In genomic region chr20:62891111-62891510, GRCh38 we compare ENCODE assay signal across 14 cellular contexts. TPM values are rescaled to one million over a fixed set of nuclear protein-coding genes. Genes with fewer than 3 reads are reported as not detected.
DNase-seq lines count a peak whose midpoint lies in the region; ATAC-seq and TF ChIP-seq lines count a peak whose summit lies in the region.
"Had no signal": no experiment of that assay in that cellular context is flagged by ENCODE, and none has a peak within 500 bp of the region (broad histone marks: within the 10 kb centered on the region; RNA-seq: fewer than 3 reads in every experiment).

No MANE protein-coding gene starts in this region.

- peak overlapping the region; percentile 7 for H3K27ac Mint-ChIP-seq in activated B cell treated with CpG ODN at 0.5 μM for 24 hours
- H3K27ac Mint-ChIP-seq: dendritic cell treated with granulocyte-macrophage colony-stimulating factor and Interleukin-4, amounts not matched to agents 40 ng/mL and 50 ng/mL, for 4 days; mesothelial cell of epicardium had no signal

- dilution Hi-C loops in mammary epithelial cell (cut with HindIII; ENCODE audit: low sequenced_read_pairs), result no loop called here

- H3K79me2 ChIP-seq in mammary epithelial cell (ENCODE audit: insufficient read depth, low read length), result no peaks in the 10 kb centered on the region

- H3K4me1 ChIP-seq in effector memory CD4-positive, alpha-beta T cell (ENCODE audit: control insufficient read depth, insufficient read depth, low read length, poor library complexity, severe bottlenecking), result peaks cover 7% of the 10 kb centered on the region
- no peaks in the 10 kb centered on the region for H3K4me1 ChIP-seq in mammary epithelial cell (ENCODE audit: insufficient read depth, low read length)
- H3K4me1 ChIP-seq: upper lobe of right lung had no signal

- peaks cover 97% of the 10 kb centered on the region for H3K36me3 ChIP-seq in effector memory CD4-positive, alpha-beta T cell (ENCODE audit: control insufficient read depth, insufficient read depth, low read length)
- peaks cover 74% of the 10 kb centered on the region for H3K36me3 ChIP-seq in mammary epithelial cell (ENCODE audit: insufficient read depth, low read length)
- H3K36me3 ChIP-seq: ovary had no signal

- POLR2A ChIA-PET in activated B cell treated with CpG ODN at 0.5 μM for 24 hours (lab: Charles Lee), result no interaction called here

- no peaks in the 10 kb centered on the region for H3K9me3 Mint-ChIP-seq in activated B cell treated with CpG ODN at 0.5 μM for 24 hours
- H3K9me3 Mint-ChIP-seq: dendritic cell treated with granulocyte-macrophage colony-stimulating factor and Interleukin-4, amounts not matched to agents 40 ng/mL and 50 ng/mL, for 4 days; mesothelial cell of epicardium had no signal

- H3K4me2 ChIP-seq in mammary epithelial cell (ENCODE audit: insufficient read depth, low read depth, low read length), result no peak overlapping the region

- intact Hi-C loops in activated B cell treated with CpG ODN at 0.5 μM for 24 hours (cut with micrococcal nuclease) (no loop called here), mammary epithelial cell (cut with micrococcal nuclease) (no loop called here)

- DNase-seq in A172 (ENCODE audit: low spot score) (peak; percentile 35), HK-2 (ENCODE audit: unreplicated experiment) (peak; percentile 48), activated B cell treated with CpG ODN at 0.5 μM for 24 hours (no peak), mammary epithelial cell (no peak)
- DNase-seq in effector memory CD4-positive, alpha-beta T cell, result no peak
- DNase-seq: H7, NCI-H2081, ovary, upper lobe of right lung had no signal

- WGBS in mammary epithelial cell (ENCODE audit: low coverage, missing lambda C conversion rate), result 97% methylated on average over 15 of the region's 15 CpGs

- TF ChIP-seq CTCF in activated B cell treated with CpG ODN at 0.5 μM for 24 hours (IDR thresholded peaks at IDR 0.05), result no peak
- no peak for TF ChIP-seq CTCF in mammary epithelial cell (conservative IDR thresholded peaks at IDR 0.05 in 1 of 2, IDR thresholded peaks at IDR 0.05 in 1 of 2; ENCODE audit: extremely low read depth in 1 of 2, insufficient read depth in 1 of 2, low read depth in 1 of 2, low read length in 2 of 2)

- no peaks in the 10 kb centered on the region for H3K4me1 Mint-ChIP-seq in activated B cell treated with CpG ODN at 0.5 μM for 24 hours

- H3K27me3 Mint-ChIP-seq in activated B cell treated with CpG ODN at 0.5 μM for 24 hours, result no peaks in the 10 kb centered on the region
- H3K27me3 Mint-ChIP-seq: dendritic cell treated with granulocyte-macrophage colony-stimulating factor and Interleukin-4, amounts not matched to agents 40 ng/mL and 50 ng/mL, for 4 days had no signal

- H3K27me3 ChIP-seq in effector memory CD4-positive, alpha-beta T cell (replicated peaks; ENCODE audit: control insufficient read depth, insufficient read depth, low read length, poor library complexity, severe bottlenecking), result no peaks in the 10 kb centered on the region
- H3K27me3 ChIP-seq in mammary epithelial cell (ENCODE audit: insufficient read depth, low read length), result no peaks in the 10 kb centered on the region
- H3K27me3 ChIP-seq: ovary, upper lobe of right lung had no signal

- in situ Hi-C loops in mammary epithelial cell (cut with MboI; ENCODE audit: low sequenced_read_pairs in 2 of 2), result loop anchor here (10.0 to 25.0 kb wide), 2 partner anchors 121 to 124 kb away; partner anchors contain the start of gene BHLHE23 (in 1 of the 2)

- peak overlapping the region; percentile 27 for H3K27ac ChIP-seq in effector memory CD4-positive, alpha-beta T cell (ENCODE audit: insufficient read depth, low read length, poor library complexity, severe bottlenecking)
- H3K27ac ChIP-seq in mammary epithelial cell (ENCODE audit: insufficient read depth, low read depth, low read length), result no peak overlapping the region
- H3K27ac ChIP-seq: ovary, upper lobe of right lung had no signal

- no peak overlapping the region for H3K9ac ChIP-seq in mammary epithelial cell (ENCODE audit: insufficient read depth, low read length)

- H3K4me3 ChIP-seq in effector memory CD4-positive, alpha-beta T cell (ENCODE audit: insufficient read depth, low read depth, low read length, poor library complexity, severe bottlenecking), result no peak overlapping the region
- no peak overlapping the region for H3K4me3 ChIP-seq in mammary epithelial cell (replicated peaks in 1 of 3; ENCODE audit: insufficient read depth in 1 of 3, low read depth in 2 of 3, low read length in 3 of 3)
- H3K4me3 ChIP-seq: ovary, upper lobe of right lung had no signal

- ATAC-seq in activated B cell treated with CpG ODN at 0.5 μM for 24 hours (ENCODE audit: low read depth), result peak; percentile 42
- ATAC-seq in GM19455 (IDR thresholded peaks at IDR 0.05; ENCODE audit: unreplicated experiment), result no peak
- no peak for ATAC-seq in GM19467 (IDR thresholded peaks at IDR 0.05; ENCODE audit: unreplicated experiment)
- ATAC-seq in HG03280 (IDR thresholded peaks at IDR 0.05; ENCODE audit: unreplicated experiment), result no peak
- ATAC-seq: upper lobe of right lung had no signal

- no peaks in the 10 kb centered on the region for H3K9me3 ChIP-seq in effector memory CD4-positive, alpha-beta T cell (ENCODE audit: control insufficient read depth, low read length)
- H3K9me3 ChIP-seq in mammary epithelial cell (replicated peaks; ENCODE audit: insufficient read depth, low read length), result no peaks in the 10 kb centered on the region
- H3K9me3 ChIP-seq: ovary, upper lobe of right lung had no signal

- no peak overlapping the region for H3K4me3 Mint-ChIP-seq in activated B cell treated with CpG ODN at 0.5 μM for 24 hours
- H3K4me3 Mint-ChIP-seq: dendritic cell treated with granulocyte-macrophage colony-stimulating factor and Interleukin-4, amounts not matched to agents 40 ng/mL and 50 ng/mL, for 4 days; mesothelial cell of epicardium had no signal

- CTCF ChIA-PET in activated B cell treated with CpG ODN at 0.5 μM for 24 hours (lab: Charles Lee), result interaction anchor here (1.2 to 1.3 kb wide), 2 partner anchors 8 to 81 kb away, joined by 3 to 4 read pairs; no protein-coding TSS in a partner anchor
- CTCF ChIA-PET in mammary epithelial cell (lab: Charles Lee; ENCODE audit: low non-redundant PET), result no interaction called here

- no peaks in the 10 kb centered on the region for H4K20me1 ChIP-seq in mammary epithelial cell (ENCODE audit: insufficient read depth, low read length)

- no peak overlapping the region for H2AFZ ChIP-seq in mammary epithelial cell (ENCODE audit: low read depth, low read length)

- no TSS peak for BruUV-seq in mammary epithelial cell (replicated peaks; lab: Mats Ljungman, UMichigan)

- H3K36me3 Mint-ChIP-seq in activated B cell treated with CpG ODN at 0.5 μM for 24 hours (ENCODE audit: low read depth), result peaks cover 96% of the 10 kb centered on the region

RNA-seq across cellular contexts. Expression of gene TCFL5, which starts 29.5 kb away (rescaled TPM):
- 23.7 and 24.1 TPM in 2 replicates for total RNA-seq in A172 (2014; rRNA removed; shearing (Covaris generic))
- 54.5 and 55.6 TPM in 2 replicates for total RNA-seq in activated B cell treated with CpG ODN at 0.5 μM for 24 hours
- total RNA-seq in mammary epithelial cell, result 10 to 100 TPM in 1 of 2 donors, 1 to 10 TPM in 1; 8.1 to 11.7 TPM
- polyA plus RNA-seq in mammary epithelial cell, result 6.5 TPM
- 1.9 TPM for polyA minus RNA-seq in mammary epithelial cell

RNA-seq across cellular contexts. Expression of gene DIDO1, which starts 35.2 kb away (rescaled TPM):
- 33.8 and 38.1 TPM in 2 replicates for total RNA-seq in A172 (2014; rRNA removed; shearing (Covaris generic))
- 79.2 and 89.1 TPM in 2 replicates for total RNA-seq in activated B cell treated with CpG ODN at 0.5 μM for 24 hours
- 10 to 100 TPM; 38.7 to 53.2 TPM for total RNA-seq in mammary epithelial cell
- 13.6 TPM for polyA plus RNA-seq in mammary epithelial cell
- polyA minus RNA-seq in mammary epithelial cell, result 31.4 TPM

RNA-seq across cellular contexts. Expression of gene GID8, which starts 46.8 kb away (rescaled TPM):
- 25.8 and 28.9 TPM in 2 replicates for total RNA-seq in A172 (2014; rRNA removed; shearing (Covaris generic))
- 40.9 and 43.1 TPM in 2 replicates for total RNA-seq in activated B cell treated with CpG ODN at 0.5 μM for 24 hours
- 10 to 100 TPM; 34.5 to 43.2 TPM for total RNA-seq in mammary epithelial cell
- 29.7 TPM for polyA plus RNA-seq in mammary epithelial cell
- polyA minus RNA-seq in mammary epithelial cell, result 47.5 TPM

Comparison
In these comparisons a context has a peak if more than half of its experiments do, and no peak if none do; other contexts are left out.
1. DNase-seq: peak in A172 (single experiment) and HK-2 (single experiment); none in activated B cell treated with CpG ODN at 0.5 μM for 24 hours (single experiment), effector memory CD4-positive, alpha-beta T cell (0 of 3) and mammary epithelial cell (single experiment).